29 cellular contexts compared by ENCODE assay signal in genomic region chr21:40447016-40447415, GRCh38.
"Had no signal": no experiment of that assay in that cellular context is flagged by ENCODE, and none has a peak within 500 bp of the region (broad histone marks: within the 10 kb centered on the region; RNA-seq: fewer than 3 reads in every experiment).

No MANE protein-coding gene starts in this region.

- DNase-seq: hypothalamus; kidney glomerular epithelial cell; left cardiac atrium; left lung; lower lobe of right lung; midbrain; mucosa of descending colon; naive thymus-derived CD4-positive, alpha-beta T cell; occipital lobe; ovary; posterior cingulate gyrus; retina; right cardiac atrium; stimulated activated CD4-positive, alpha-beta T cell treated with anti-CD3 and anti-CD28 coated beads, Interleukin-12 subunit alpha, Interleukin-12 subunit beta, amount 100 ng/mL, for 4 hours; stimulated activated CD4-positive, alpha-beta T cell treated with anti-CD3 and anti-CD28 coated beads, Interleukin-15, amount 100 ng/mL, for 24 hours; stimulated activated CD4-positive, alpha-beta T cell treated with anti-CD3 and anti-CD28 coated beads, Interleukin-2, amount 100 ng/mL, for 24 hours; stimulated activated CD4-positive, alpha-beta T cell treated with anti-CD3 and anti-CD28 coated beads, Interleukin-4, amount 100 ng/mL, for 1 hour; stimulated activated naive B cell treated with anti-CD40 and anti-IgM and Interleukin-4, amounts not matched to agents 10 μg/mL and 1 μg/mL and 100 μg/mL, for 72 hours; stimulated activated naive CD8-positive, alpha-beta T cell treated with anti-CD3 and anti-CD28 coated beads, Interleukin-15, Interleukin-2, amounts not matched to agents 100 U/mL and 50 U/mL, for 24 hours; stomach; testis; thyroid gland; transverse colon; upper lobe of left lung had no signal

- H3K4me3 ChIP-seq: left lung, lower lobe of right lung, mucosa of descending colon, ovary, prostate gland, skin epidermis, stomach, testis, thyroid gland, transverse colon, upper lobe of left lung, vagina had no signal

- H3K4me3 Mint-ChIP-seq: naive thymus-derived CD4-positive, alpha-beta T cell; natural killer cell treated with Interleukin-12 subunit alpha and Interleukin-12 subunit beta and Interleukin-15 and Interleukin-18, amount 100 ng/mL, for 72 hours; stimulated activated naive B cell treated with anti-CD40 and anti-IgM and Interleukin-4, amounts not matched to agents 10 μg/mL and 1 μg/mL and 100 μg/mL, for 72 hours had no signal

- H3K36me3 Mint-ChIP-seq: natural killer cell treated with Interleukin-12 subunit alpha and Interleukin-12 subunit beta and Interleukin-15 and Interleukin-18, amount 100 ng/mL, for 72 hours; stimulated activated naive B cell treated with anti-CD40 and anti-IgM and Interleukin-4, amounts not matched to agents 10 μg/mL and 1 μg/mL and 100 μg/mL, for 72 hours had no signal

- H3K27ac ChIP-seq: left lung, lower lobe of right lung, ovary, prostate gland, skin epidermis, stomach, testis, thyroid gland, transverse colon, upper lobe of left lung, vagina had no signal

- H3K27me3 ChIP-seq: left lung, ovary, stomach, testis, thyroid gland, transverse colon, upper lobe of left lung, vagina had no signal

- H3K4me1 ChIP-seq: left lung, lower lobe of right lung, prostate gland, stomach, testis, thyroid gland, transverse colon, upper lobe of left lung, vagina had no signal

- H3K9me3 ChIP-seq: lower lobe of right lung, ovary, prostate gland, testis, thyroid gland, transverse colon, vagina had no signal

- H3K27ac Mint-ChIP-seq: naive thymus-derived CD4-positive, alpha-beta T cell; natural killer cell treated with Interleukin-12 subunit alpha and Interleukin-12 subunit beta and Interleukin-15 and Interleukin-18, amount 100 ng/mL, for 72 hours; stimulated activated naive B cell treated with anti-CD40 and anti-IgM and Interleukin-4, amounts not matched to agents 10 μg/mL and 1 μg/mL and 100 μg/mL, for 72 hours had no signal

- ATAC-seq: left cardiac atrium; left lung; lower lobe of right lung; mucosa of descending colon; naive thymus-derived CD4-positive, alpha-beta T cell; natural killer cell treated with Interleukin-12 subunit alpha and Interleukin-12 subunit beta and Interleukin-15 and Interleukin-18, amount 100 ng/mL, for 72 hours; right cardiac atrium; sciatic nerve; stimulated activated naive B cell treated with anti-CD40 and anti-IgM and Interleukin-4, amounts not matched to agents 10 μg/mL and 1 μg/mL and 100 μg/mL, for 72 hours; stimulated activated naive CD8-positive, alpha-beta T cell treated with anti-CD3 and anti-CD28 coated beads, Interleukin-15, Interleukin-2, amounts not matched to agents 100 U/mL and 50 U/mL, for 24 hours had no signal

- H3K27me3 Mint-ChIP-seq: natural killer cell treated with Interleukin-12 subunit alpha and Interleukin-12 subunit beta and Interleukin-15 and Interleukin-18, amount 100 ng/mL, for 72 hours; stimulated activated naive B cell treated with anti-CD40 and anti-IgM and Interleukin-4, amounts not matched to agents 10 μg/mL and 1 μg/mL and 100 μg/mL, for 72 hours had no signal

- H3K4me1 Mint-ChIP-seq: naive thymus-derived CD4-positive, alpha-beta T cell; stimulated activated naive B cell treated with anti-CD40 and anti-IgM and Interleukin-4, amounts not matched to agents 10 μg/mL and 1 μg/mL and 100 μg/mL, for 72 hours had no signal

- H3K36me3 ChIP-seq: left lung, lower lobe of right lung, ovary, prostate gland, stomach, thyroid gland, transverse colon, upper lobe of left lung, vagina had no signal
